Comparison of ENCODE assay signal across 11 cellular contexts in the genomic region with DNA sequence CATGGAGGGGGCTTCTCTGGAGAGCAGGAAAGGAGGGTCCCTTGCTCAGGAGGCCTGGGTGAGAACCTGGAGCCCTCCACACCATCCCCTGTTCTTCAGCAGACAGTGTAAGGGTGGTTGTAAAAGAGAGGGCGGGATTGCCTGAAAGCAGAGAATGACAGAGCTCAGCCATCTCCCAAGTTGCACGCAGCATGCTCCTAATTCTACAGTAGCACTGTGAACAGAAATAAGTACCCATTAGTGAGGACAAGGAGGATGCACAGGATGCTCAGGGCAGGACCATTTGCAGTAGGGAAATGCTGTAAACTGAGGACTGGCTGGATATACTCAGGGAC. TPM values are rescaled to one million over a fixed set of nuclear protein-coding genes. Genes with fewer than 3 reads are reported as not detected.
DNase-seq lines count a peak whose midpoint lies in the region; ATAC-seq and TF ChIP-seq lines count a peak whose summit lies in the region.
"Had no signal": no experiment of that assay in that cellular context is flagged by ENCODE, and none has a peak within 500 bp of the region (broad histone marks: within the 10 kb centered on the region; RNA-seq: fewer than 3 reads in every experiment).

No MANE protein-coding gene starts in this region.

- peak overlapping the region; percentile 14 to 85 (median 72) for H3K4me3 Mint-ChIP-seq in T-cell
- peak overlapping the region; percentile 88 to 96 for H3K4me3 Mint-ChIP-seq in stimulated activated naive CD8-positive, alpha-beta T cell treated with anti-CD3 and anti-CD28 coated beads, Interleukin-15, amount 100 ng/mL, for 72 hours

- no peaks in the 10 kb centered on the region for H3K27me3 Mint-ChIP-seq in T-cell
- H3K27me3 Mint-ChIP-seq in stimulated activated naive CD8-positive, alpha-beta T cell treated with anti-CD3 and anti-CD28 coated beads, Interleukin-15, amount 100 ng/mL, for 72 hours = no peaks in the 10 kb centered on the region

- no peak for ATAC-seq in T-cell (replicated peaks in 1 of 4)
- ATAC-seq in left lung = no peak
- ATAC-seq in stimulated activated naive CD8-positive, alpha-beta T cell treated with anti-CD3 and anti-CD28 coated beads, Interleukin-15, amount 100 ng/mL, for 72 hours = no peak
- no peak for ATAC-seq in HG03159 (IDR thresholded peaks at IDR 0.05; ENCODE audit: unreplicated experiment)
- no peak for ATAC-seq in GM21737 (IDR thresholded peaks at IDR 0.05; ENCODE audit: unreplicated experiment)
- ATAC-seq: HCT116 had no signal

- H3K4me3 ChIP-seq in left lung = no peak overlapping the region

- no peaks in the 10 kb centered on the region for H3K9me3 ChIP-seq in left lung

- H3K4me1 ChIP-seq in left lung = peaks cover 16 to 97% of the 10 kb centered on the region in 2 donors

- TF ChIP-seq CTCF in left lung (IDR thresholded peaks at IDR 0.05) = no peak

- intact Hi-C loops in left lung (cut with DNase I) = no loop called here

- POLR2A ChIA-PET in T-cell (lab: Charles Lee) = interaction anchor here (0.6 to 2.4 kb wide), 5 partner anchors 8 to 93 kb away, joined by 4 to 19 read pairs (median 6); partner anchors contain the start of gene CCDC69 (in 2 of the 2)

- DNase-seq in activated CD8-positive, alpha-beta memory T cell treated with anti-CD3 and anti-CD28 coated beads, Interleukin-2, amount 50 U/mL, for 48 hours = peak; percentile 50
- DNase-seq in activated CD8-positive, alpha-beta memory T cell treated with anti-CD3 and anti-CD28 coated beads for 24 hours = no peak
- no peak for DNase-seq in T-cell
- DNase-seq in left lung = no peak
- peak in 1 of 2 donors; percentile 5 for DNase-seq in stimulated activated naive CD8-positive, alpha-beta T cell treated with anti-CD3 and anti-CD28 coated beads, Interleukin-15, amount 100 ng/mL, for 72 hours
- no peak for DNase-seq in dermis blood vessel endothelial cell
- DNase-seq: kidney glomerular epithelial cell had no signal

- H3K36me3 Mint-ChIP-seq in T-cell = peaks cover 41% of the 10 kb centered on the region

- no peaks in the 10 kb centered on the region for H3K36me3 ChIP-seq in left lung

- no peaks in the 10 kb centered on the region for H3K9me3 Mint-ChIP-seq in T-cell
- H3K9me3 Mint-ChIP-seq in stimulated activated naive CD8-positive, alpha-beta T cell treated with anti-CD3 and anti-CD28 coated beads, Interleukin-15, amount 100 ng/mL, for 72 hours = no peaks in the 10 kb centered on the region

- no peaks in the 10 kb centered on the region for H3K27me3 ChIP-seq in left lung

- H3K4me1 Mint-ChIP-seq in T-cell = peaks cover 92 to 95% (median 93%) of the 10 kb centered on the region in 3 donors
- H3K4me1 Mint-ChIP-seq in stimulated activated naive CD8-positive, alpha-beta T cell treated with anti-CD3 and anti-CD28 coated beads, Interleukin-15, amount 100 ng/mL, for 72 hours = peaks cover 90% of the 10 kb centered on the region

- peak overlapping the region; percentile 97 to 98 for H3K27ac Mint-ChIP-seq in T-cell
- H3K27ac Mint-ChIP-seq in stimulated activated naive CD8-positive, alpha-beta T cell treated with anti-CD3 and anti-CD28 coated beads, Interleukin-15, amount 100 ng/mL, for 72 hours = peak overlapping the region; percentile 85 to 93

- CTCF ChIA-PET in T-cell (lab: Charles Lee) = interaction anchor here (0.6 to 4.3 kb wide), 6 partner anchors 8 to 85 kb away, joined by 3 to 28 read pairs (median 4); partner anchors contain the start of gene CCDC69 (in 1 of the 2)

- H3K27ac ChIP-seq in left lung = peak overlapping the region; percentile 75 to 94

RNA-seq across cellular contexts. Expression of gene CCDC69, which starts 8.4 kb away (rescaled TPM):
- total RNA-seq in T-cell (100 to 1,000 TPM in 1 of 5 donors, 10 to 100 TPM in 4; 86.3 to 112 (median 93.5) TPM), left lung (10 to 100 TPM; 34.6 to 66.4 TPM), dermis blood vessel endothelial cell (5.4 and 5.6 TPM in 2 replicates)
- total RNA-seq: A673 had no signal

RNA-seq across cellular contexts. Expression of gene GM2A, which starts 37.5 kb away (rescaled TPM):
- total RNA-seq in T-cell (10 to 100 TPM in 3 of 5 donors, 1 to 10 TPM in 2; 8.2 to 20.9 (median 11.5) TPM), left lung (10 to 100 TPM; 66.1 to 70.0 TPM), dermis blood vessel endothelial cell (15.5 and 18.0 TPM in 2 replicates)

RNA-seq across cellular contexts. Expression of gene ANXA6, which starts 57.9 kb away (rescaled TPM):
- total RNA-seq in T-cell (100 to 1,000 TPM; 266 to 395 (median 345) TPM), left lung (100 to 1,000 TPM; 188 to 198 TPM), dermis blood vessel endothelial cell (144 and 211 TPM in 2 replicates)
